17 cellular contexts compared by ENCODE assay signal in genomic region chr7:28619256-28619655, GRCh38.
A peak's percentile ranks its signal among the peaks of the same experiment; 100 is the strongest.
DNase-seq lines count a peak whose midpoint lies in the region; ATAC-seq, FAIRE-seq and TF ChIP-seq lines count a peak whose summit lies in the region.
"Had no signal": no experiment of that assay in that cellular context is flagged by ENCODE, and none has a peak within 500 bp of the region (broad histone marks: within the 10 kb centered on the region; RNA-seq: fewer than 3 reads in every experiment).

No MANE protein-coding gene starts in this region.

- H3K9me3 ChIP-seq in HepG2 (ENCODE audit: low read length) (no peaks in the 10 kb centered on the region), right lobe of liver (no peaks in the 10 kb centered on the region), mucosa of descending colon (no peaks in the 10 kb centered on the region), tibial nerve (no peaks in the 10 kb centered on the region)

- H3K9ac ChIP-seq in HepG2 (ENCODE audit: insufficient read depth, low read depth, low read length), result no peak overlapping the region

- no peaks in the 10 kb centered on the region for H3K27me3 ChIP-seq in HepG2 (ENCODE audit: control insufficient read depth in 1 of 2, insufficient read depth in 2 of 2, low read length in 2 of 2)
- no peaks in the 10 kb centered on the region for H3K27me3 ChIP-seq in right lobe of liver
- no peaks in the 10 kb centered on the region for H3K27me3 ChIP-seq in dorsolateral prefrontal cortex
- H3K27me3 ChIP-seq in tibial nerve, result no peaks in the 10 kb centered on the region

- no peak for TF ChIP-seq RAD21 in HepG2 (CRISPR knock-in tag; IDR thresholded peaks at IDR 0.05)

- POLR2A ChIA-PET in HepG2 (lab: Yijun Ruan, JAX), result no interaction called here

- DNase-seq in HepG2 (ENCODE audit: low spot score) (peak; percentile 13), right lobe of liver (no peak), dorsolateral prefrontal cortex (no peak), mucosa of descending colon (no peak), tibial nerve (ENCODE audit: low spot score in 2 of 2) (no peak), lower leg skin (ENCODE audit: low spot score in 2 of 2) (no peak), NCI-H748 treated with DMSO at 0.1 percent for 48 hours (lab: John Stamatoyannopoulos, UW) (no peak)
- DNase-seq: 8988T; ACHN; C1 segment of cervical spinal cord; CD4-positive, alpha-beta T cell; DMS79; H7 had no signal

- no peak overlapping the region for H2AFZ ChIP-seq in HepG2 (ENCODE audit: low read length)
- H2AFZ ChIP-seq: GM23338 had no signal

- H3K27ac ChIP-seq in HepG2 (ENCODE audit: extremely low read length, insufficient read depth, low read length) (no peak overlapping the region), right lobe of liver (no peak overlapping the region), dorsolateral prefrontal cortex (peak overlapping the region in 31 of 59 donors; percentile 5 to 76 (median 47)), tibial nerve (no peak overlapping the region)

- H3K79me2 ChIP-seq in HepG2 (ENCODE audit: insufficient read depth, low read length), result no peaks in the 10 kb centered on the region

- no TSS peak for BruUV-seq in HepG2 (replicated peaks; lab: Mats Ljungman, UMichigan)

- H3K4me1 ChIP-seq in HepG2 (ENCODE audit: insufficient read depth, low read length) (peaks cover 9% of the 10 kb centered on the region), right lobe of liver (no peaks in the 10 kb centered on the region), mucosa of descending colon (ENCODE audit: low read depth) (no peaks in the 10 kb centered on the region), tibial nerve (no peaks in the 10 kb centered on the region)

- intact Hi-C loops in HepG2 (cut with micrococcal nuclease; ENCODE audit: unreplicated experiment) (no loop called here), right lobe of liver (cut with DNase I) (no loop called here), dorsolateral prefrontal cortex (cut with DNase I) (loop anchor here in 1 of 2 donors (5.0 kb wide), 1 partner anchor 233 kb away; no protein-coding TSS in a partner anchor), mucosa of descending colon (cut with DNase I, micrococcal nuclease) (no loop called here), lower leg skin (cut with DNase I; ENCODE audit: low total_unique reads) (no loop called here)

- WGBS in HepG2 (ENCODE audit: low lambda C conversion rate), result 20% methylated on average over 3 of the region's 3 CpGs
- 96% methylated on average over 3 of the region's 3 CpGs for WGBS in right lobe of liver (ENCODE audit: insufficient coverage, low coverage, low lambda C conversion rate, missing lambda C conversion rate)
- WGBS in tibial nerve, 2 donors, result 94 to 98% methylated on average over 3 of the region's 3 CpGs
- WGBS in lower leg skin, 2 donors, result 98 to 99% methylated on average over 3 of the region's 3 CpGs

- TF ChIP-seq CTCF in HepG2 (CRISPR knock-in tag; IDR thresholded peaks at IDR 0.05) (no peak), right lobe of liver (IDR thresholded peaks at IDR 0.05) (no peak), dorsolateral prefrontal cortex (IDR thresholded peaks at IDR 0.05 in 54 of 56, conservative IDR thresholded peaks at IDR 0.05 in 2 of 56; ENCODE audit: low read depth in 1 of 56, partially characterized antibody in 56 of 56) (no peak), mucosa of descending colon (IDR thresholded peaks at IDR 0.05) (no peak), tibial nerve (IDR thresholded peaks at IDR 0.05) (no peak), lower leg skin (IDR thresholded peaks at IDR 0.05) (no peak)

- TF ChIP-seq POLR2A in HepG2 (IDR thresholded peaks at IDR 0.05; ENCODE audit: insufficient read depth in 1 of 2, low read depth in 2 of 2, low read length in 2 of 2) (no peak), right lobe of liver (IDR thresholded peaks at IDR 0.05) (no peak), tibial nerve (IDR thresholded peaks at IDR 0.05) (no peak), lower leg skin (IDR thresholded peaks at IDR 0.05) (no peak)

- no peak for TF ChIP-seq EP300 in HepG2 (IDR thresholded peaks at IDR 0.05; ENCODE audit: low read depth in 2 of 2, low read length in 2 of 2)
- no peak for TF ChIP-seq EP300 in HepG2 (CRISPR knock-in tag; IDR thresholded peaks at IDR 0.05; ENCODE audit: borderline replicate concordance)
- no peak for TF ChIP-seq EP300 in tibial nerve (IDR thresholded peaks at IDR 0.05)

- H4K20me1 ChIP-seq in HepG2 (ENCODE audit: insufficient read depth, low read length), result no peaks in the 10 kb centered on the region

- ATAC-seq in HepG2, result no peak
- no peak for ATAC-seq in right lobe of liver
- peak; percentile 73 for ATAC-seq in mucosa of descending colon
- ATAC-seq in GM18909 (IDR thresholded peaks at IDR 0.05; ENCODE audit: poor library complexity, unreplicated experiment), result no peak
- ATAC-seq: GM12878, GM23338 had no signal

- FAIRE-seq in HepG2 (lab: Jason Lieb, UNC), result no peak
- FAIRE-seq: GM12878, GM18507 had no signal

- H3K4me3 ChIP-seq in HepG2 (replicated peaks in 1 of 3; ENCODE audit: insufficient read depth in 1 of 3, low read depth in 2 of 3, low read length in 3 of 3) (no peak overlapping the region), right lobe of liver (no peak overlapping the region), dorsolateral prefrontal cortex (no peak overlapping the region), mucosa of descending colon (no peak overlapping the region), tibial nerve (no peak overlapping the region), lower leg skin (ENCODE audit: low read depth, poor library complexity, severe bottlenecking) (no peak overlapping the region)
- H3K4me3 ChIP-seq: GM12878, GM23338 had no signal

- H3K36me3 ChIP-seq in HepG2 (replicated peaks in 1 of 2; ENCODE audit: control insufficient read depth in 1 of 2, insufficient read depth in 2 of 2, low read length in 2 of 2), result no peaks in the 10 kb centered on the region
- H3K36me3 ChIP-seq in right lobe of liver, result no peaks in the 10 kb centered on the region
- H3K36me3 ChIP-seq in mucosa of descending colon (ENCODE audit: low read depth), result no peaks in the 10 kb centered on the region
- no peaks in the 10 kb centered on the region for H3K36me3 ChIP-seq in tibial nerve

- in situ Hi-C loops in HepG2 (cut with HindIII; ENCODE audit: extremely low pct_ligation_motif_present, low pct_unique_long_range_greater_than_20kb), result loop anchor here (10.0 kb wide), 1 partner anchor 236 kb away; no protein-coding TSS in a partner anchor

- CTCF ChIA-PET in HepG2 (lab: Yijun Ruan, JAX; ENCODE audit: low intra/inter-chr PET ratio, low total read pairs), result no interaction called here

- no peak overlapping the region for H3K4me2 ChIP-seq in HepG2 (ENCODE audit: low read depth, low read length)
- H3K4me2 ChIP-seq: GM23338 had no signal

TF ChIP-seq in HepG2, 621 proteins besides CTCF, POLR2A, EP300 and RAD21 (continues in another document):
- TF ChIP-seq MLXIP (CRISPR knock-in tag; IDR thresholded peaks at IDR 0.05; ENCODE audit: borderline replicate concordance) (no peak), PHF21A (CRISPR knock-in tag; IDR thresholded peaks at IDR 0.05) (no peak), ELF1 (CRISPR knock-in tag; IDR thresholded peaks at IDR 0.05) (no peak), ZNF605 (CRISPR knock-in tag; IDR thresholded peaks at IDR 0.05) (no peak), ZNF512 (CRISPR knock-in tag; IDR thresholded peaks at IDR 0.05) (no peak)

Comparison
In these comparisons a context has a peak if more than half of its experiments do, and no peak if none do; other contexts are left out.
1. H3K27ac ChIP-seq: peak in dorsolateral prefrontal cortex (31 of 59); none in HepG2 (single experiment), right lobe of liver (0 of 3) and tibial nerve (0 of 4).